13 cellular contexts compared by ENCODE assay signal in the genomic region with DNA sequence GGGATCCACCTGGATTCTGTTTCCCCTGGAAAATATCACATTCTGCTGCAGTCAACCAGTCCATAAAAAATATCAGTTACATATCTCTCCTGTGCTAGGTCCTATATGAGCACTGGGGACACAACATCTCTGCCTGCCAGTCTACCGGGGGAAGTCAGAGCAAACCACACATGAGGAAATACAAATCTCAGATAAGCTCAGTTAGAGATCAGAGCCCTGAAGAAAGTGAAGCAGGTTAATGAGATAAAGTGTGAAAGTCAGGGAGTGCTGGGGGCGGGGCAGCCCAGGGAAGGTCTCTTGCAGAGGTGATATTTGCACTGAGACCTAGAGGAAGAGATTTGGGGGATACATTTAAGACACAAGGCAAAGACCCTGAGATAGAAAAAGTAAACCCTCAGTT.
DNase-seq lines count a peak whose midpoint lies in the region; ATAC-seq, FAIRE-seq and TF ChIP-seq lines count a peak whose summit lies in the region.
"Had no signal": no experiment of that assay in that cellular context is flagged by ENCODE, and none has a peak within 500 bp of the region (broad histone marks: within the 10 kb centered on the region; RNA-seq: fewer than 3 reads in every experiment).

No MANE protein-coding gene starts in this region.

- H4K20me1 ChIP-seq in PC-3 (ENCODE audit: low read length), result no peaks in the 10 kb centered on the region

- H2AFZ ChIP-seq in PC-3 (ENCODE audit: low read length), result no peak overlapping the region

- H3K9me3 ChIP-seq in PC-3 (ENCODE audit: low read length), result no peaks in the 10 kb centered on the region
- H3K9me3 ChIP-seq: ascending aorta, esophagus muscularis mucosa had no signal

- H3K36me3 Mint-ChIP-seq in activated T-helper 2 cell treated with anti-CD3 and anti-CD28 coated beads, Interferon-gamma antibody, Interleukin-2, Interleukin-4, amounts not matched to agents 10 μg/mL and 5 μg/mL and 100 μg/mL, durations not matched to agents 14 hours and 24 hours and 36 hours (ENCODE audit: low read depth), result no peaks in the 10 kb centered on the region
- H3K36me3 Mint-ChIP-seq: CD8-positive, alpha-beta memory T cell had no signal

- H3K27ac ChIP-seq in PC-3 (ENCODE audit: low read length), result no peak overlapping the region
- H3K27ac ChIP-seq: ascending aorta, esophagus muscularis mucosa had no signal

- H3K4me1 Mint-ChIP-seq in activated T-helper 2 cell treated with anti-CD3 and anti-CD28 coated beads, Interferon-gamma antibody, Interleukin-2, Interleukin-4, amounts not matched to agents 10 μg/mL and 5 μg/mL and 100 μg/mL, durations not matched to agents 14 hours and 24 hours and 36 hours (ENCODE audit: low read depth), result peaks cover 11% of the 10 kb centered on the region

- no peak overlapping the region for H3K9ac ChIP-seq in PC-3 (ENCODE audit: low read length)

- no peak overlapping the region for H3K27ac Mint-ChIP-seq in activated T-helper 2 cell treated with anti-CD3 and anti-CD28 coated beads, Interferon-gamma antibody, Interleukin-2, Interleukin-4, amounts not matched to agents 10 μg/mL and 5 μg/mL and 100 μg/mL, durations not matched to agents 14 hours and 24 hours and 36 hours

- no peak overlapping the region for H3K4me2 ChIP-seq in PC-3 (ENCODE audit: low read length)

- intact Hi-C loops in PC-3 (cut with micrococcal nuclease), result no loop called here
- intact Hi-C loops in activated T-helper 2 cell treated with anti-CD3 and anti-CD28 coated beads, Interferon-gamma antibody, Interleukin-2, Interleukin-4, amounts not matched to agents 10 μg/mL and 5 μg/mL and 100 μg/mL, durations not matched to agents 14 hours and 24 hours and 36 hours (cut with micrococcal nuclease), result no loop called here

- CTCF ChIA-PET in PC-3 (lab: Charles Lee), result no interaction called here

- H3K9me3 Mint-ChIP-seq in activated T-helper 2 cell treated with anti-CD3 and anti-CD28 coated beads, Interferon-gamma antibody, Interleukin-2, Interleukin-4, amounts not matched to agents 10 μg/mL and 5 μg/mL and 100 μg/mL, durations not matched to agents 14 hours and 24 hours and 36 hours, result no peaks in the 10 kb centered on the region
- H3K9me3 Mint-ChIP-seq: CD8-positive, alpha-beta memory T cell had no signal

- in situ Hi-C loops in GM13977 (cut with MboI; ENCODE audit: low pct_unique_long_range_greater_than_20kb, low sequenced_read_pairs, unreplicated experiment), result no loop called here

- BruUV-seq in PC-3 (replicated peaks; lab: Mats Ljungman, UMichigan), result no TSS peak

- TF ChIP-seq CTCF in PC-3 (conservative IDR thresholded peaks at IDR 0.05; ENCODE audit: low read depth, low read length) (no peak), GM13977 (IDR thresholded peaks at IDR 0.05; ENCODE audit: extremely low read depth, insufficient read depth, missing control alignments) (no peak)

- no peaks in the 10 kb centered on the region for H3K36me3 ChIP-seq in PC-3 (ENCODE audit: low read depth, low read length)
- H3K36me3 ChIP-seq: ascending aorta, esophagus muscularis mucosa had no signal

- no peaks in the 10 kb centered on the region for H3K9me2 ChIP-seq in PC-3 (replicated peaks; ENCODE audit: low read length)

- H3K79me2 ChIP-seq in PC-3 (ENCODE audit: low read length), result no peaks in the 10 kb centered on the region

- no peak for TF ChIP-seq POLR2A in GM12891 (IDR thresholded peaks at IDR 0.05; ENCODE audit: low read depth, low read length)

- no peaks in the 10 kb centered on the region for H3K27me3 ChIP-seq in PC-3 (ENCODE audit: low read length)
- H3K27me3 ChIP-seq: ascending aorta, esophagus muscularis mucosa had no signal

- peak; percentile 81 for ATAC-seq in GM19395 (IDR thresholded peaks at IDR 0.05; ENCODE audit: unreplicated experiment)
- peak; percentile 73 for ATAC-seq in HG02870 (IDR thresholded peaks at IDR 0.05; ENCODE audit: unreplicated experiment)
- 0 out of 2 replicates have a peak, but pooled peaks have one; percentile 13 for ATAC-seq in PC-3

- H3K4me1 ChIP-seq in PC-3 (ENCODE audit: insufficient read depth, low read length), result peaks cover 9% of the 10 kb centered on the region
- H3K4me1 ChIP-seq: ascending aorta had no signal

- no peak for DNase-seq in GM12891 (ENCODE audit: insufficient read length, low spot score)
- DNase-seq in PC-3, result no peak
- DNase-seq in NK-92 treated with Interleukin-12 subunit alpha and Interleukin-12 subunit beta, amount 100 ng/mL, for 24 hours (lab: John Stamatoyannopoulos, UW), result no peak
- no peak for DNase-seq in activated T-helper 2 cell treated with anti-CD3 and anti-CD28 coated beads, Interferon-gamma antibody, Interleukin-2, Interleukin-4, amounts not matched to agents 10 μg/mL and 5 μg/mL and 100 μg/mL, durations not matched to agents 14 hours and 24 hours and 36 hours (ENCODE audit: low spot score)
- DNase-seq in GM13977 (ENCODE audit: low spot score), result no peak
- no peak for DNase-seq in iPS-NIHi7 (ENCODE audit: extremely low spot score)
- DNase-seq: activated CD8-positive, alpha-beta memory T cell treated with anti-CD3 and anti-CD28 coated beads for 24 hours; NCI-H345 had no signal

- no peak overlapping the region for H3K4me3 ChIP-seq in PC-3 (ENCODE audit: low read length)
- H3K4me3 ChIP-seq: ascending aorta, esophagus muscularis mucosa had no signal

- POLR2A ChIA-PET in PC-3 (lab: Charles Lee; ENCODE audit: unreplicated experiment), result no interaction called here

- peak; percentile 56 for FAIRE-seq in GM12891 (lab: Jason Lieb, UNC)

- no peaks in the 10 kb centered on the region for H3F3A ChIP-seq in PC-3 (ENCODE audit: low read length, unreplicated experiment)

- no peak overlapping the region for H3K4me3 Mint-ChIP-seq in activated T-helper 2 cell treated with anti-CD3 and anti-CD28 coated beads, Interferon-gamma antibody, Interleukin-2, Interleukin-4, amounts not matched to agents 10 μg/mL and 5 μg/mL and 100 μg/mL, durations not matched to agents 14 hours and 24 hours and 36 hours (ENCODE audit: low read depth)

- peaks cover 8% of the 10 kb centered on the region for H3K27me3 Mint-ChIP-seq in activated T-helper 2 cell treated with anti-CD3 and anti-CD28 coated beads, Interferon-gamma antibody, Interleukin-2, Interleukin-4, amounts not matched to agents 10 μg/mL and 5 μg/mL and 100 μg/mL, durations not matched to agents 14 hours and 24 hours and 36 hours (ENCODE audit: low read depth)

TF ChIP-seq in GM12891, 5 proteins besides CTCF, POLR2A, EP300 and RAD21:
- TF ChIP-seq SPI1 (IDR thresholded peaks at IDR 0.05; ENCODE audit: low read depth, low read length) (0 out of 2 replicates have a peak, but pooled peaks have one; percentile 32), POU2F2 (IDR thresholded peaks at IDR 0.05; ENCODE audit: low read depth, low read length) (no peak)

Comparison
In these comparisons a context has a peak if more than half of its experiments do, and no peak if none do; other contexts are left out.
1. ATAC-seq: peak in every context shown above with its lines; median percentile 81 in GM19395; 73 in HG02870; 13 in PC-3.